8 cellular contexts compared by ENCODE assay signal in the genomic region with DNA sequence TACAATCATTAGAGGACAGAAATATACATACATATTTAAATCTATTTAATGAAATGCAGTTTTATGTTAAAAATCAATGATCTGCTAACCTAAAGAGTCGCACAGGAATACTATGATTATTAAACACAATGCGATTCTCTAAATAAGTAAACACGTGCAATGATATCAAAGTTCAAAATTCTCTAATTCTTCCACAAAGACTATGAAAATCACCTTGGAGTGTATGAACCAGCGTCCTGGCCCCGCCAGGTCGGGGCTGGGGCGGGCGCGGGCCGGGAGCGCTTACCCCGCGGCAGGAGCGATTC. TPM values are rescaled to one million over a fixed set of nuclear protein-coding genes. Genes with fewer than 3 reads are reported as not detected.
DNase-seq lines count a peak whose midpoint lies in the region; ATAC-seq and TF ChIP-seq lines count a peak whose summit lies in the region.

No MANE protein-coding gene starts in this region.

- H3K36me3 Mint-ChIP-seq in IgD-negative memory B cell, result no peaks in the 10 kb centered on the region

- no TSS peak for BruUV-seq in A673 (replicated peaks; lab: Mats Ljungman, UMichigan)

- peak overlapping the region; percentile 92 for H3K27ac ChIP-seq in A673 (ENCODE audit: low read depth, low read length, poor library complexity, severe bottlenecking)
- H3K27ac ChIP-seq in muscle layer of duodenum (ENCODE audit: low read length), result no peak overlapping the region

- H3K27ac Mint-ChIP-seq in IgD-negative memory B cell, result peak overlapping the region in 2 of 3 donors; percentile 95 to 99

- intact Hi-C loops in A673 (cut with micrococcal nuclease; ENCODE audit: unreplicated experiment), result no loop called here

- H3K9me3 Mint-ChIP-seq in IgD-negative memory B cell, result no peaks in the 10 kb centered on the region

- H3K36me3 ChIP-seq in A673 (ENCODE audit: insufficient read depth, low read length, poor library complexity, severe bottlenecking) (peaks cover 7% of the 10 kb centered on the region), muscle layer of duodenum (ENCODE audit: control insufficient read depth in 1 of 2, insufficient read depth in 2 of 2, low read length in 2 of 2) (no peaks in the 10 kb centered on the region)

- no peak for ATAC-seq in HG03432 (IDR thresholded peaks at IDR 0.05; ENCODE audit: unreplicated experiment)

- POLR2A ChIA-PET in A673 (lab: Charles Lee; ENCODE audit: low non-redundant PET), result interaction anchor here (0.5 kb wide), 1 partner anchor 45 kb away, joined by 3 read pairs; no protein-coding TSS in a partner anchor

- H3K4me3 ChIP-seq in A673 (ENCODE audit: low read depth, low read length, poor library complexity, severe bottlenecking) (peak overlapping the region; percentile 67), choroid plexus epithelial cell (ENCODE audit: low read depth, low read length) (peak overlapping the region; percentile 81), muscle layer of duodenum (ENCODE audit: low read depth in 1 of 2, low read length in 2 of 2) (peak overlapping the region; percentile 73 to 98)

- H3K4me3 Mint-ChIP-seq in IgD-negative memory B cell, result peak overlapping the region; percentile 97 to 100 (median 98)

- no peaks in the 10 kb centered on the region for H3K27me3 ChIP-seq in A673 (replicated peaks; ENCODE audit: insufficient read depth, low read depth, low read length, poor library complexity)
- H3K27me3 ChIP-seq in muscle layer of duodenum (ENCODE audit: low read depth, low read length), result no peaks in the 10 kb centered on the region

- TF ChIP-seq CTCF in A673 (conservative IDR thresholded peaks at IDR 0.05; ENCODE audit: low read depth, low read length) (no peak), choroid plexus epithelial cell (conservative IDR thresholded peaks at IDR 0.05; ENCODE audit: low read depth, low read length) (no peak)

- CTCF ChIA-PET in A673 (lab: Charles Lee), result no interaction called here

- no peaks in the 10 kb centered on the region for H3K9me3 ChIP-seq in A673 (ENCODE audit: low read depth, low read length, poor library complexity, severe bottlenecking)
- H3K9me3 ChIP-seq in muscle layer of duodenum (ENCODE audit: control insufficient read depth in 1 of 2, low read length in 2 of 2), result no peaks in the 10 kb centered on the region

- no peaks in the 10 kb centered on the region for H3K27me3 Mint-ChIP-seq in IgD-negative memory B cell

- peaks cover 9 to 17% (median 16%) of the 10 kb centered on the region in 3 donors for H3K4me1 Mint-ChIP-seq in IgD-negative memory B cell

- H3K4me1 ChIP-seq in A673 (ENCODE audit: insufficient read depth, low read length, poor library complexity, severe bottlenecking) (peaks cover 44% of the 10 kb centered on the region), muscle layer of duodenum (ENCODE audit: control insufficient read depth in 1 of 2, insufficient read depth in 2 of 2, low read length in 2 of 2) (peaks cover 4 to 24% of the 10 kb centered on the region in 2 donors)

- no peak for DNase-seq in A673 (ENCODE audit: low spot score)
- DNase-seq in choroid plexus epithelial cell (ENCODE audit: low read depth), result no peak
- DNase-seq in cerebellar nuclear complex (lab: John Stamatoyannopoulos, UW), result no peak
- DNase-seq in SKM-1 (lab: John Stamatoyannopoulos, UW; ENCODE audit: unreplicated experiment), result no peak
- no peak for DNase-seq in epidermal melanocyte (ENCODE audit: insufficient read length, low spot score)

RNA-seq across cellular contexts. Expression of a gene that starts 0.6 kb away (rescaled TPM):
- 27.4 and 29.0 TPM in 2 replicates for total RNA-seq in A673 (2021)
- 39.5 TPM for polyA plus RNA-seq in IgD-negative memory B cell

RNA-seq across cellular contexts. Expression of a gene that starts 21.8 kb away (rescaled TPM):
- total RNA-seq in A673 (2021), result 2.1 and 2.4 TPM in 2 replicates
- 0.21 TPM for polyA plus RNA-seq in IgD-negative memory B cell

RNA-seq across cellular contexts. Expression of a gene that starts 25.9 kb away (rescaled TPM):
- 59.7 and 60.1 TPM in 2 replicates for total RNA-seq in A673 (2021)
- 53.0 TPM for polyA plus RNA-seq in IgD-negative memory B cell
